ENCODE assay signal across 27 cellular contexts in the genomic region with DNA sequence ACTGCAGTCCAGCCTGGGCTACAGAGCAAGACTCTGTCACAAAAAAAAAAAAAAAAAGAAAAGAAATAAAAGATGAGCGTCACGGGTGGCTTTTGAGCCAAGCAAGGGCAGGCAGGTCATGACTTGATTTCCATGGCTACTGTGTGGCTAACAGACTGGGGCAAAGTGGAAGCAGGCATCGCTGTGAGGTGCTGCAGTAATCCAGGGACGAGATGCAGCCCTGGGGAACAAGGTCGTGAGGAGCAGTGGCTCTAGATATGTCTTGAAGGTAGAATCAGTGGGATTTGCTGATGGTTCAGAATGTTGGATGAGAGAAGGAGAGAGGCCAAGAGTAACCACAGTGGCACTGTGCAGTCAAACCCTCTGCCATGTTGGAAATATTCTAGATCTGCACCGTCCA. TPM values are rescaled to one million over a fixed set of nuclear protein-coding genes. Genes with fewer than 3 reads are reported as not detected.
"Had no signal": no experiment of that assay in that cellular context is flagged by ENCODE, and none has a peak within 500 bp of the region (broad histone marks: within the 10 kb centered on the region; RNA-seq: fewer than 3 reads in every experiment).

No MANE protein-coding gene starts in this region.

- H3K36me3 ChIP-seq: thyroid gland had no signal

- H3K4me3 ChIP-seq: dorsolateral prefrontal cortex, heart left ventricle, right atrium auricular region, sigmoid colon, skin epidermis, suprapubic skin, thyroid gland, upper lobe of left lung, vagina had no signal

- H3K27me3 Mint-ChIP-seq: naive B cell had no signal

- H3K27me3 ChIP-seq: dorsolateral prefrontal cortex, right atrium auricular region, sigmoid colon, suprapubic skin, thyroid gland, upper lobe of left lung, vagina had no signal

- H3K9me3 Mint-ChIP-seq: nephron had no signal

- H3K9me3 ChIP-seq: heart left ventricle, neutrophil, right atrium auricular region, sigmoid colon, suprapubic skin, thyroid gland, upper lobe of left lung, vagina had no signal

- FAIRE-seq: endometrium, frontal cortex had no signal

- H3K27ac ChIP-seq: heart left ventricle, neutrophil, right atrium auricular region, sigmoid colon, skin epidermis, suprapubic skin, thyroid gland, upper lobe of left lung, vagina had no signal

- H3K27ac Mint-ChIP-seq: nephron had no signal

- H3K4me3 Mint-ChIP-seq: nephron had no signal

- DNase-seq: cortex of kidney; dorsolateral prefrontal cortex; effector CD8-positive, alpha-beta T cell; heart left ventricle; hippocampal formation; left colon; mesendoderm; naive B cell; sigmoid colon; stimulated activated CD4-positive, alpha-beta T cell treated with anti-CD3 and anti-CD28 coated beads, Interleukin-12 subunit alpha, Interleukin-12 subunit beta, amount 100 ng/mL, for 4 hours; stimulated activated naive CD4-positive, alpha-beta T cell treated with Interleukin-2 at 50 U/mL for 16 hours; thyroid gland; upper lobe of left lung had no signal

- ATAC-seq: esophagus mucosa, heart left ventricle, left colon had no signal

RNA-seq across cellular contexts. Expression of a gene that starts 14.2 kb away (rescaled TPM):
- total RNA-seq: esophagus mucosa, fibroblast of lung, glomerular endothelial cell, kidney epithelial cell, osteocyte had no signal
- polyA plus RNA-seq: fibroblast of lung had no signal

RNA-seq across cellular contexts. Expression of a gene that starts 42.1 kb away (rescaled TPM):
- total RNA-seq: fibroblast of lung, glomerular endothelial cell, kidney epithelial cell, lung microvascular endothelial cell, osteocyte had no signal

RNA-seq across cellular contexts. Expression of a gene that starts 51.4 kb away (rescaled TPM):
- total RNA-seq: fibroblast of lung, glomerular endothelial cell, kidney epithelial cell, lung microvascular endothelial cell, osteocyte, vagina had no signal
